Comparison of ENCODE assay signal across 8 cellular contexts in the genomic region with DNA sequence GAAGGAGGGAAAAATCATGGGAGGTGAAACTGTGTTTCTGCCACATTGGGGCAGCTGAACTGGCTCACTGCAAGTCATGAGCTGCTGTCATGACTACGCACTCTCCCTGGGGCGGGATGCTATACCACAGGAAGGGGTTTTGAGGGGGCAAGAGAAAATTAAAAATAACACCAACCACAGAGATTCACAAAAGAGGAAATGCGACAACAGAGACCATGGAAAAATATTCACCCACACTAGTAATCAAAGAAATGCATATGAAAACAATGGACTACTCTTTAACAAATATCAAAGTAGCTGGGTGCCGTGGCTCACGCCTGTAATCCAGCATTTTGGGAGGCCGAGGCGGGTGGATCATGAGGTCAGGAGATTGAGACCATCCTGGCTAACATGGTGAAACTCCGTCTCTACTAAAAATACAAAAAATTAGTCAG.
DNase-seq lines count a peak whose midpoint lies in the region; ATAC-seq and TF ChIP-seq lines count a peak whose summit lies in the region.

No MANE protein-coding gene starts in this region.

- H3K27me3 Mint-ChIP-seq in activated T-cell treated with anti-CD3 and anti-CD28 coated beads, Interleukin-2, amount 50 U/mL, for 24 hours = no peaks in the 10 kb centered on the region
- no peaks in the 10 kb centered on the region for H3K27me3 Mint-ChIP-seq in osteocyte (ENCODE audit: unreplicated experiment)

- no peak overlapping the region for H3K4me3 Mint-ChIP-seq in activated T-cell treated with anti-CD3 and anti-CD28 coated beads, Interleukin-2, amount 50 U/mL, for 24 hours
- no peak overlapping the region for H3K4me3 Mint-ChIP-seq in osteocyte (ENCODE audit: unreplicated experiment)

- peaks cover 41% of the 10 kb centered on the region for H3K4me1 Mint-ChIP-seq in activated T-cell treated with anti-CD3 and anti-CD28 coated beads, Interleukin-2, amount 50 U/mL, for 24 hours (ENCODE audit: low read depth)
- no peaks in the 10 kb centered on the region for H3K4me1 Mint-ChIP-seq in osteocyte (ENCODE audit: unreplicated experiment)

- no peak for TF ChIP-seq CTCF in osteocyte (IDR thresholded peaks at IDR 0.05)

- ATAC-seq in GM19351 (IDR thresholded peaks at IDR 0.05; ENCODE audit: unreplicated experiment) (peak; percentile 75), HG03558 (IDR thresholded peaks at IDR 0.05; ENCODE audit: extremely low read depth, unreplicated experiment) (peak; percentile 42)

- H3K27ac Mint-ChIP-seq in activated T-cell treated with anti-CD3 and anti-CD28 coated beads, Interleukin-2, amount 50 U/mL, for 24 hours = peak overlapping the region; percentile 58
- H3K27ac Mint-ChIP-seq in osteocyte (ENCODE audit: unreplicated experiment) = no peak overlapping the region

- DNase-seq in Ammon's horn (ENCODE audit: low spot score) = peak; percentile 37
- no peak for DNase-seq in activated T-cell treated with anti-CD3 and anti-CD28 coated beads, Interleukin-2, amount 50 U/mL, for 24 hours
- DNase-seq in HuH-7.5 (ENCODE audit: low spot score) = no peak
- no peak for DNase-seq in osteocyte (ENCODE audit: extremely low spot score, unreplicated experiment)
- DNase-seq in ACHN = no peak
- no peak for DNase-seq in T1000 (lab: John Stamatoyannopoulos, UW)

- no peaks in the 10 kb centered on the region for H3K36me3 Mint-ChIP-seq in activated T-cell treated with anti-CD3 and anti-CD28 coated beads, Interleukin-2, amount 50 U/mL, for 24 hours (ENCODE audit: low read depth)
- H3K36me3 Mint-ChIP-seq in osteocyte (ENCODE audit: unreplicated experiment) = no peaks in the 10 kb centered on the region

- no peaks in the 10 kb centered on the region for H3K9me3 Mint-ChIP-seq in activated T-cell treated with anti-CD3 and anti-CD28 coated beads, Interleukin-2, amount 50 U/mL, for 24 hours
- H3K9me3 Mint-ChIP-seq in osteocyte (ENCODE audit: unreplicated experiment) = no peaks in the 10 kb centered on the region

- in situ Hi-C loops in ACHN (cut with HindIII; ENCODE audit: low pct_ligation_motif_present, low pct_unique_long_range_greater_than_20kb, low sequenced_read_pairs) = no loop called here
